Comparison of ENCODE assay signal across 23 cellular contexts in the genomic region with DNA sequence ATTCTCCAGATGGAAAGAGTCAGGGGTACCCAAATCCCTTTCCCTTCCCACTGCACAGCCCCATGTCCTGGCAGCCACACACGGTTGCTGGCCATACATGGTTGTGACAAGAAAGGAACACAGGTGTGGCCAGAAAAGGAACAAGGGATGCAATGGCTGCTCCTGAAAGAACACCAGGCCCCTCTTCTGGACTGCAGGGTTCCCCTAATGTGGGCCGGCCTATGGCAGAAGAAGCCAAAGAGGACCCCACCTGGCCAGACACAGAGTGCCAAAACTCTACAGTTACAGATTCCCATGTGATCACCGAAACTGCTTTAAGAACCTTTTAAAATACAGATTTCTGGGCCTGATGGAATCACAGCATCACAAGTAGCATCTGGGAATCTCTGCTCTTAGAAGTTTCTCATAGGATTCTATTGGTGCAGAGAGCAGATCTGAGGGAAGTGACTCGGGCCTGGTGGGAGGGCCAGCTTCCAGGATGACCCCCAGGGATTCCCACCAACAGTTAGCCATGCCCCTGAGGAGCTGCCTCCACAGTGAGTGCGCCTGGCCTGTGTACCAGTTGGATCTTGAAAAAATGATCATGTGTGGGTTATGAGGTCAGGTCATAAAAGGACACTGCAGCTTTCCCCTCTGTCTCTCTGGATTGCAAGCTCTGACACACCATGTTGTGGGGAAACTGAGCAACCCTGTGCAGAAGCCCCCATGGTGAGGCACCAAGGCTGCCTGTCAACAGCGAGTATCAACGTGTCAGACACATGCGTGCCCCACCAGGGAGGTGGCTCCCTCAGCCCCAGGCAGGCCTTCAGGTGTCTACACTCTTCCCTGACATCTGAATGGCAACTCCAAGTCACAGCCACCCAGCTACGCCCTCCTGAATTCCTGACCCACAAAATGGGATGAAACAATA.
"Had no signal": no experiment of that assay in that cellular context is flagged by ENCODE, and none has a peak within 500 bp of the region (broad histone marks: within the 10 kb centered on the region; RNA-seq: fewer than 3 reads in every experiment).

No MANE protein-coding gene starts in this region.

- H3K4me3 ChIP-seq: heart left ventricle had no signal

- DNase-seq: activated B cell treated with CpG ODN at 0.5 μM for 24 hours; activated CD4-positive, alpha-beta T cell treated with anti-CD3 and anti-CD28 coated beads for 48 hours; activated CD4-positive, alpha-beta T cell treated with anti-CD3 and anti-CD28 coated beads, Interleukin-2, amount 50 U/mL, for 1 hour; activated CD4-positive, alpha-beta T cell treated with anti-CD3 and anti-CD28 coated beads, Interleukin-2, amount 50 U/mL, for 48 hours; activated CD8-positive, alpha-beta memory T cell treated with anti-CD3 and anti-CD28 coated beads for 24 hours; activated CD8-positive, alpha-beta T cell treated with anti-CD3 and anti-CD28 coated beads for 36 hours; activated effector memory CD4-positive, alpha-beta T cell treated with Interleukin-2 at 50 U/mL for 16 hours; activated gamma-delta T cell treated with Interleukin-2 at 50 U/mL for 16 hours; activated naive CD4-positive, alpha-beta T cell treated with anti-CD3 and anti-CD28 coated beads, Interleukin-2, amount 50 U/mL, for 16 hours; activated naive CD4-positive, alpha-beta T cell treated with Interleukin-2 at 50 U/mL for 16 hours; activated T-cell treated with anti-CD3 and anti-CD28 coated beads, Interleukin-2, amount 50 U/mL, for 4 hours; amniotic stem cell; anterior cingulate cortex; brain microvascular endothelial cell; effector CD8-positive, alpha-beta T cell; foreskin fibroblast; glutamatergic neuron; heart left ventricle; T-helper 1 cell; T-helper 17 cell; T1000; WERI-Rb-1 had no signal

- H3K4me1 ChIP-seq: heart left ventricle had no signal

- H3K9me3 ChIP-seq: heart left ventricle had no signal

- H3K27ac ChIP-seq: brain microvascular endothelial cell, epithelial cell of prostate, heart left ventricle, WERI-Rb-1 had no signal

- H3K36me3 ChIP-seq: brain microvascular endothelial cell, heart left ventricle, WERI-Rb-1 had no signal

- H3K27me3 ChIP-seq: heart left ventricle had no signal
